Comparison of ENCODE assay signal across 8 cellular contexts in genomic region chr17:45050680-45051059, GRCh38. TPM values are rescaled to one million over a fixed set of nuclear protein-coding genes. Genes with fewer than 3 reads are reported as not detected.
DNase-seq lines count a peak whose midpoint lies in the region; ATAC-seq, FAIRE-seq and TF ChIP-seq lines count a peak whose summit lies in the region.

No MANE protein-coding gene starts in this region.

- CTCF ChIA-PET in K562 (lab: Yijun Ruan, JAX; ENCODE audit: low intra/inter-chr PET ratio): no interaction called here

- TF ChIP-seq RAD21 in K562 (CRISPR knock-in tag; conservative IDR thresholded peaks at IDR 0.05 in 1 of 2, IDR thresholded peaks at IDR 0.05 in 1 of 2): no peak

- ATAC-seq in GM21381 (IDR thresholded peaks at IDR 0.05; ENCODE audit: unreplicated experiment) (peak; percentile 12), K562 (peak; percentile 36), left lobe of liver (peak; percentile 6), HG03571 (IDR thresholded peaks at IDR 0.05; ENCODE audit: unreplicated experiment) (no peak)

- H3K79me2 ChIP-seq in K562 (ENCODE audit: control insufficient read depth, insufficient read depth, low read length): peaks cover 58% of the 10 kb centered on the region

- 0% methylated on average over 8 of the region's 12 CpGs for WGBS in K562 (ENCODE audit: insufficient coverage, low coverage, missing lambda C conversion rate)

- no peak for DNase-seq in AG10803 (ENCODE audit: low read depth)
- DNase-seq in SK-N-DZ (ENCODE audit: low spot score): peak; percentile 52
- peak; percentile 45 to 62 (median 50) for DNase-seq in K562 (ENCODE audit: extremely low read depth in 1 of 4, low spot score in 3 of 4)
- DNase-seq in left lobe of liver (ENCODE audit: low spot score): no peak
- DNase-seq in stimulated activated CD8-positive, alpha-beta memory T cell treated with anti-CD3 and anti-CD28 coated beads, Interleukin-4, amount 100 ng/mL, for 24 hours (ENCODE audit: low read depth): peak; percentile 15
- DNase-seq in anterior cingulate cortex (lab: John Stamatoyannopoulos, UW): no peak

- no peak for TF ChIP-seq POLR2A in K562 (conservative IDR thresholded peaks at IDR 0.05)

- TF ChIP-seq CTCF in AG10803 (conservative IDR thresholded peaks at IDR 0.05; ENCODE audit: low read length): no peak
- TF ChIP-seq CTCF in K562 (IDR thresholded peaks at IDR 0.05 in 2 of 3, conservative IDR thresholded peaks at IDR 0.05 in 1 of 3; ENCODE audit: insufficient read depth in 2 of 3, low read depth in 1 of 3, low read length in 3 of 3): no peak

- FAIRE-seq in K562 (lab: Jason Lieb, UNC): peak; percentile 48

- no peaks in the 10 kb centered on the region; the same call in 1 of the 2 replicates for H4K20me1 ChIP-seq in K562 (replicated peaks; ENCODE audit: control insufficient read depth, insufficient read depth, low read length)

- H3K36me3 ChIP-seq in K562 (ENCODE audit: control insufficient read depth, insufficient read depth, low read length): peaks cover 15% of the 10 kb centered on the region; the same call in 1 of the 3 replicates

- no peak for TF ChIP-seq EP300 in K562 (IDR thresholded peaks at IDR 0.05; ENCODE audit: low read length)

- BruUV-seq in K562 (replicated peaks; lab: Mats Ljungman, UMichigan): TSS peak; percentile 62

- peak overlapping the region; percentile 87 for H3K27ac ChIP-seq in K562 (ENCODE audit: extremely low read depth, low read depth, low read length)

- no peaks in the 10 kb centered on the region for H3K9me3 ChIP-seq in K562 (replicated peaks; ENCODE audit: control insufficient read depth, insufficient read depth, low read depth, low read length)

- peak overlapping the region; percentile 83 for H3K4me3 ChIP-seq in AG10803 (ENCODE audit: low read length)
- H3K4me3 ChIP-seq in K562: peak overlapping the region; percentile 61

- peaks cover 17 to 20% of the 10 kb centered on the region in 2 experiments for H3K4me1 ChIP-seq in K562 (replicated peaks in 1 of 2; ENCODE audit: control insufficient read depth in 2 of 2, insufficient read depth in 2 of 2, low read length in 2 of 2)

- H2AFZ ChIP-seq in K562 (ENCODE audit: low read depth, low read length): peak overlapping the region; percentile 73

- H3K4me2 ChIP-seq in K562 (ENCODE audit: insufficient read depth, low read length): peak overlapping the region; percentile 91

- in situ Hi-C loops in K562 (cut with MboI): no loop called here

- H3K9me1 ChIP-seq in K562 (ENCODE audit: control insufficient read depth, insufficient read depth, low read length): no peaks in the 10 kb centered on the region

- POLR2A ChIA-PET in K562 (lab: Yijun Ruan, JAX): interaction anchor here (0.6 to 5.0 kb wide), 7 partner anchors 12 to 102 kb away, joined by 3 to 47 read pairs (median 5); partner anchors contain the start of genes HEXIM1 and NMT1

- peak overlapping the region; percentile 91 to 93 for H3K9ac ChIP-seq in K562 (ENCODE audit: insufficient read depth in 1 of 2, low read depth in 2 of 2, low read length in 2 of 2)

- H3K27me3 ChIP-seq in K562 (ENCODE audit: control insufficient read depth in 2 of 2, insufficient read depth in 2 of 2, low read length in 2 of 2): no peaks in the 10 kb centered on the region

- intact Hi-C loops in K562 (cut with micrococcal nuclease): no loop called here

TF ChIP-seq in K562, 482 proteins besides CTCF, POLR2A, EP300 and RAD21 (continues in another document):
- TF ChIP-seq BRF2 (IDR thresholded peaks at IDR 0.05; ENCODE audit: borderline replicate concordance, insufficient read depth, insufficient read length) (no peak), ZNF511 (CRISPR knock-in tag; IDR thresholded peaks at IDR 0.05) (no peak), HDAC2 (IDR thresholded peaks at IDR 0.05) (0 out of 2 replicates have a peak, but pooled peaks have one; percentile 40)

RNA-seq across cellular contexts. Expression of gene DCAKD, which starts 0.8 kb away (rescaled TPM):
- 92.0 and 101 TPM in 2 replicates for polyA plus RNA-seq in SK-N-DZ (2014; cell fraction: cytosol; rRNA removed)
- polyA plus RNA-seq in SK-N-DZ (2014; cell fraction: nucleus; rRNA removed): 33.9 and 41.3 TPM in 2 replicates
- 25.9 and 66.5 TPM in 2 replicates for total RNA-seq in K562 (2011; cell fraction: chromatin; rRNA removed; ENCODE audit: low replicate concordance)
- total RNA-seq in K562 (2011; cell fraction: nucleolus; rRNA removed): 45.1 and 50.5 TPM in 2 replicates
- 43.3 and 55.3 TPM in 2 replicates for total RNA-seq in K562 (2011; cell fraction: nucleoplasm; rRNA removed)
- total RNA-seq in K562 (2014; rRNA removed): 26.1 and 43.3 TPM in 2 replicates
- total RNA-seq in K562 (2014; rRNA removed; fragmentation: Illumina TruSeq; extraction: Trizol): 15.3 and 17.4 TPM in 2 replicates
- 26.2 and 26.5 TPM in 2 replicates for total RNA-seq in K562 (2015; rRNA removed; fragmentation: Illumina TruSeq; extraction: Trizol)
- 35.5 and 39.8 TPM in 2 replicates for total RNA-seq in K562 (2021)
- polyA plus RNA-seq in K562 (2011; rRNA removed): 14.4 and 28.6 TPM in 2 replicates
- 41.8 and 53.1 TPM in 2 replicates for polyA plus RNA-seq in K562 (2011; cell fraction: cytosol; rRNA removed)
- polyA plus RNA-seq in K562 (2011; cell fraction: nucleus; rRNA removed): 36.7 and 47.4 TPM in 2 replicates
- 35.0 and 52.4 TPM in 2 replicates for polyA plus RNA-seq in K562 (2012)
- 21.4 and 27.7 TPM in 2 replicates for polyA plus RNA-seq in K562 (2014; fragmentation: Illumina TruSeq; extraction: Trizol)
- polyA plus RNA-seq in K562 (2014; fragmentation: Nextera tagmentation; extraction: Ambion mirVana): 1 to 10 TPM; 7.9 to 9.6 TPM
- 23.5 and 24.8 TPM in 2 replicates for polyA plus RNA-seq in K562 (2014; rRNA removed)
- polyA minus RNA-seq in K562 (2011; rRNA and poly(A)+ RNA removed): 22.1 and 31.4 TPM in 2 replicates
- polyA minus RNA-seq in K562 (2011; cell fraction: cytosol; rRNA and poly(A)+ RNA removed): 42.1 and 46.3 TPM in 2 replicates
- polyA minus RNA-seq in K562 (2011; cell fraction: nucleus; rRNA and poly(A)+ RNA removed): 16.8 and 23.1 TPM in 2 replicates
- total RNA-seq in left lobe of liver: 19.3 TPM

RNA-seq across cellular contexts. Expression of gene NMT1, which starts 10.4 kb away (rescaled TPM):
- polyA plus RNA-seq in SK-N-DZ (2014; cell fraction: cytosol; rRNA removed): 85.8 and 99.3 TPM in 2 replicates
- polyA plus RNA-seq in SK-N-DZ (2014; cell fraction: nucleus; rRNA removed): 81.4 and 99.2 TPM in 2 replicates
- total RNA-seq in K562 (2011; cell fraction: chromatin; rRNA removed; ENCODE audit: low replicate concordance): 146 and 215 TPM in 2 replicates
- total RNA-seq in K562 (2011; cell fraction: nucleolus; rRNA removed): 112 and 131 TPM in 2 replicates
- 122 and 132 TPM in 2 replicates for total RNA-seq in K562 (2011; cell fraction: nucleoplasm; rRNA removed)
- total RNA-seq in K562 (2014; rRNA removed) (116 and 117 TPM in 2 replicates), K562 (2014; rRNA removed; fragmentation: Illumina TruSeq; extraction: Trizol) (105 and 140 TPM in 2 replicates), K562 (2015; rRNA removed; fragmentation: Illumina TruSeq; extraction: Trizol) (402 and 569 TPM in 2 replicates), K562 (2021) (213 and 214 TPM in 2 replicates), left lobe of liver (77.0 TPM)
- polyA plus RNA-seq in K562 (2011; rRNA removed) (115 and 126 TPM in 2 replicates), K562 (2014; fragmentation: Illumina TruSeq; extraction: Trizol) (205 and 323 TPM in 2 replicates), K562 (2014; fragmentation: Nextera tagmentation; extraction: Ambion mirVana) (100 to 1,000 TPM; 297 to 332 TPM), K562 (2014; rRNA removed) (86.7 and 116 TPM in 2 replicates)
- polyA plus RNA-seq in K562 (2011; cell fraction: cytosol; rRNA removed): 52.9 and 59.1 TPM in 2 replicates
- 165 and 192 TPM in 2 replicates for polyA plus RNA-seq in K562 (2011; cell fraction: nucleus; rRNA removed)
- polyA plus RNA-seq in K562 (2012): 120 and 129 TPM in 2 replicates
- polyA minus RNA-seq in K562 (2011; rRNA and poly(A)+ RNA removed): 85.9 and 107 TPM in 2 replicates
- 222 and 388 TPM in 2 replicates for polyA minus RNA-seq in K562 (2011; cell fraction: cytosol; rRNA and poly(A)+ RNA removed)
- polyA minus RNA-seq in K562 (2011; cell fraction: nucleus; rRNA and poly(A)+ RNA removed): 42.5 and 94.9 TPM in 2 replicates

Comparison
In these comparisons a context has a peak if more than half of its experiments do, and no peak if none do; other contexts are left out.
1. DNase-seq: peak in SK-N-DZ (single experiment), K562 (4 of 4) and stimulated activated CD8-positive, alpha-beta memory T cell treated with anti-CD3 and anti-CD28 coated beads, Interleukin-4, amount 100 ng/mL, for 24 hours (single experiment); none in AG10803 (single experiment), left lobe of liver (single experiment) and anterior cingulate cortex (0 of 58).